In genomic region chr12:66196806-66197205, GRCh38 we compare ENCODE assay signal across 9 cellular contexts. TPM values are rescaled to one million over a fixed set of nuclear protein-coding genes. Genes with fewer than 3 reads are reported as not detected.
DNase-seq lines count a peak whose midpoint lies in the region; ATAC-seq and TF ChIP-seq lines count a peak whose summit lies in the region.
"Had no signal": no experiment of that assay in that cellular context is flagged by ENCODE, and none has a peak within 500 bp of the region (broad histone marks: within the 10 kb centered on the region; RNA-seq: fewer than 3 reads in every experiment).

No MANE protein-coding gene starts in this region.

- H3K4me2 ChIP-seq in SK-N-SH = no peak overlapping the region

- H3K4me1 ChIP-seq in SK-N-SH (ENCODE audit: control insufficient read depth in 1 of 2, insufficient read depth in 2 of 2, low read depth in 1 of 2, low read length in 1 of 2) = no peaks in the 10 kb centered on the region

- in situ Hi-C loops in brain microvascular endothelial cell (cut with HindIII; ENCODE audit: low pct_ligation_motif_present, low sequenced_read_pairs) = no loop called here

- no peaks in the 10 kb centered on the region for H3K9me3 ChIP-seq in SK-N-SH

- ATAC-seq in GM18505 (IDR thresholded peaks at IDR 0.05; ENCODE audit: unreplicated experiment) (peak; percentile 80), GM21367 (IDR thresholded peaks at IDR 0.05; ENCODE audit: unreplicated experiment) (peak; percentile 91), HG03139 (IDR thresholded peaks at IDR 0.05; ENCODE audit: unreplicated experiment) (peak; percentile 80)

- H3K27ac ChIP-seq in SK-N-SH (ENCODE audit: low read depth in 2 of 2, low read length in 1 of 2) (no peak overlapping the region), brain microvascular endothelial cell (no peak overlapping the region)

- H3K4me3 ChIP-seq in fibroblast of pulmonary artery (replicated peaks; ENCODE audit: low read depth, low read length) = peak overlapping the region; percentile 19
- no peak overlapping the region for H3K4me3 ChIP-seq in SK-N-SH (ENCODE audit: low read depth in 2 of 2, low read length in 1 of 2)
- no peak overlapping the region for H3K4me3 ChIP-seq in brain microvascular endothelial cell (ENCODE audit: low read depth, low read length)

- no peak for TF ChIP-seq POLR2A in GM18505 (IDR thresholded peaks at IDR 0.05; ENCODE audit: borderline replicate concordance, extremely low read depth, insufficient read depth, insufficient read length)

- no peak for TF ChIP-seq EP300 in SK-N-SH (IDR thresholded peaks at IDR 0.05; ENCODE audit: borderline replicate concordance in 1 of 2, low read depth in 1 of 2, low read length in 1 of 2)

- no peaks in the 10 kb centered on the region for H3F3A ChIP-seq in SK-N-SH (replicated peaks; ENCODE audit: insufficient read depth)

- CTCF ChIA-PET in SK-N-SH (lab: Yijun Ruan, JAX) = interaction anchor here (1.4 kb wide), 1 partner anchor 9 kb away, joined by 3 read pairs; no protein-coding TSS in a partner anchor

- peak; percentile 87 for DNase-seq in fibroblast of pulmonary artery (ENCODE audit: low read depth)
- DNase-seq in SK-N-SH = no peak
- DNase-seq in NCI-H446 treated with DMSO at 0.1 percent for 48 hours (lab: John Stamatoyannopoulos, UW) = no peak
- DNase-seq in NCI-H1105 (lab: John Stamatoyannopoulos, UW) = no peak
- no peak for DNase-seq in brain microvascular endothelial cell
- DNase-seq: stimulated activated CD4-positive, alpha-beta T cell treated with anti-CD3 and anti-CD28 coated beads, Interleukin-1b, Interleukin-23, amount 100 ng/mL, for 48 hours had no signal

- POLR2A ChIA-PET in SK-N-SH (lab: Yijun Ruan, JAX) = no interaction called here

- H3K27me3 ChIP-seq in SK-N-SH (ENCODE audit: insufficient read depth) (peaks cover 31% of the 10 kb centered on the region; the same call in 1 of the 2 replicates), brain microvascular endothelial cell (replicated peaks) (no peaks in the 10 kb centered on the region)

- no peak overlapping the region for H3K9ac ChIP-seq in SK-N-SH

- no peaks in the 10 kb centered on the region for H3K9me2 ChIP-seq in SK-N-SH

- no peaks in the 10 kb centered on the region for H3K79me2 ChIP-seq in SK-N-SH (ENCODE audit: insufficient read depth)

- H2AFZ ChIP-seq in SK-N-SH (ENCODE audit: low read depth) = no peak overlapping the region

- TF ChIP-seq CTCF in fibroblast of pulmonary artery (IDR thresholded peaks at IDR 0.05; ENCODE audit: low read length, missing control alignments) (no peak), SK-N-SH (IDR thresholded peaks at IDR 0.05) (no peak), brain microvascular endothelial cell (IDR thresholded peaks at IDR 0.05; ENCODE audit: low read depth, low read length, missing control alignments) (no peak)

- H4K20me1 ChIP-seq in SK-N-SH (ENCODE audit: insufficient read depth) = no peaks in the 10 kb centered on the region

- H3K36me3 ChIP-seq in SK-N-SH (replicated peaks in 1 of 2; ENCODE audit: control insufficient read depth in 1 of 2, insufficient read depth in 2 of 2, low read length in 1 of 2) (no peaks in the 10 kb centered on the region), brain microvascular endothelial cell (replicated peaks) (no peaks in the 10 kb centered on the region)

- 23% methylated on average over 3 of the region's 3 CpGs for WGBS in SK-N-SH (ENCODE audit: low lambda C conversion rate)

- no peak for TF ChIP-seq RAD21 in SK-N-SH (IDR thresholded peaks at IDR 0.05; ENCODE audit: low read length)

TF ChIP-seq in SK-N-SH, 30 proteins besides CTCF, POLR2A, EP300 and RAD21:
- no peak for TF ChIP-seq FOXJ3 (CRISPR knock-in tag; IDR thresholded peaks at IDR 0.05)
- no peak for TF ChIP-seq MEF2A (IDR thresholded peaks at IDR 0.05; ENCODE audit: borderline replicate concordance, low read depth)
- TF ChIP-seq, protein P1, sequence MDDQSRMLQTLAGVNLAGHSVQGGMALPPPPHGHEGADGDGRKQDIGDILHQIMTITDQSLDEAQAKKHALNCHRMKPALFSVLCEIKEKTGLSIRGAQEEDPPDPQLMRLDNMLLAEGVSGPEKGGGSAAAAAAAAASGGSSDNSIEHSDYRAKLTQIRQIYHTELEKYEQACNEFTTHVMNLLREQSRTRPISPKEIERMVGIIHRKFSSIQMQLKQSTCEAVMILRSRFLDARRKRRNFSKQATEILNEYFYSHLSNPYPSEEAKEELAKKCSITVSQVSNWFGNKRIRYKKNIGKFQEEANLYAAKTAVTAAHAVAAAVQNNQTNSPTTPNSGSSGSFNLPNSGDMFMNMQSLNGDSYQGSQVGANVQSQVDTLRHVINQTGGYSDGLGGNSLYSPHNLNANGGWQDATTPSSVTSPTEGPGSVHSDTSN (IDR thresholded peaks at IDR 0.05) = no peak
- TF ChIP-seq TCF12 (IDR thresholded peaks at IDR 0.05) = no peak
- no peak for TF ChIP-seq FOXM1 (IDR thresholded peaks at IDR 0.05; ENCODE audit: low read depth)
- no peak for TF ChIP-seq YY1 (IDR thresholded peaks at IDR 0.05; ENCODE audit: low read depth)
- TF ChIP-seq, protein P2, sequence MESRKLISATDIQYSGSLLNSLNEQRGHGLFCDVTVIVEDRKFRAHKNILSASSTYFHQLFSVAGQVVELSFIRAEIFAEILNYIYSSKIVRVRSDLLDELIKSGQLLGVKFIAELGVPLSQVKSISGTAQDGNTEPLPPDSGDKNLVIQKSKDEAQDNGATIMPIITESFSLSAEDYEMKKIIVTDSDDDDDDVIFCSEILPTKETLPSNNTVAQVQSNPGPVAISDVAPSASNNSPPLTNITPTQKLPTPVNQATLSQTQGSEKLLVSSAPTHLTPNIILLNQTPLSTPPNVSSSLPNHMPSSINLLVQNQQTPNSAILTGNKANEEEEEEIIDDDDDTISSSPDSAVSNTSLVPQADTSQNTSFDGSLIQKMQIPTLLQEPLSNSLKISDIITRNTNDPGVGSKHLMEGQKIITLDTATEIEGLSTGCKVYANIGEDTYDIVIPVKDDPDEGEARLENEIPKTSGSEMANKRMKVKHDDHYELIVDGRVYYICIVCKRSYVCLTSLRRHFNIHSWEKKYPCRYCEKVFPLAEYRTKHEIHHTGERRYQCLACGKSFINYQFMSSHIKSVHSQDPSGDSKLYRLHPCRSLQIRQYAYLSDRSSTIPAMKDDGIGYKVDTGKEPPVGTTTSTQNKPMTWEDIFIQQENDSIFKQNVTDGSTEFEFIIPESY (IDR thresholded peaks at IDR 0.05; ENCODE audit: borderline replicate concordance, low read depth) = no peak
- TF ChIP-seq ELF1 (IDR thresholded peaks at IDR 0.05) = no peak
- TF ChIP-seq GABPA (IDR thresholded peaks at IDR 0.05; ENCODE audit: low read depth) = no peak
- no peak for TF ChIP-seq GATA2 (CRISPR knock-in tag; IDR thresholded peaks at IDR 0.05)
- TF ChIP-seq SMC3 (IDR thresholded peaks at IDR 0.05; ENCODE audit: low read depth, low read length) = no peak
TF ChIP-seq in SK-N-SH: peak in this region for 0.

RNA-seq across cellular contexts. Expression of gene IRAK3, which starts 7.8 kb away (rescaled TPM):
- polyA plus RNA-seq in SK-N-SH (2012; rRNA removed) = not detected in 2 replicates
- not detected in 2 replicates for polyA plus RNA-seq in SK-N-SH (2012; cell fraction: cytosol; rRNA removed)
- not detected in 2 replicates for polyA plus RNA-seq in SK-N-SH (2012; cell fraction: nucleus; rRNA removed)

RNA-seq across cellular contexts. Expression of gene TMBIM4, which starts 27.0 kb away (rescaled TPM):
- 68.5 and 94.6 TPM in 2 replicates for polyA plus RNA-seq in SK-N-SH (2012; rRNA removed)
- polyA plus RNA-seq in SK-N-SH (2012; cell fraction: cytosol; rRNA removed) = 88.9 and 103 TPM in 2 replicates
- 22.3 and 35.3 TPM in 2 replicates for polyA plus RNA-seq in SK-N-SH (2012; cell fraction: nucleus; rRNA removed)
